ENCODE assay signal across 21 cellular contexts in the genomic region with DNA sequence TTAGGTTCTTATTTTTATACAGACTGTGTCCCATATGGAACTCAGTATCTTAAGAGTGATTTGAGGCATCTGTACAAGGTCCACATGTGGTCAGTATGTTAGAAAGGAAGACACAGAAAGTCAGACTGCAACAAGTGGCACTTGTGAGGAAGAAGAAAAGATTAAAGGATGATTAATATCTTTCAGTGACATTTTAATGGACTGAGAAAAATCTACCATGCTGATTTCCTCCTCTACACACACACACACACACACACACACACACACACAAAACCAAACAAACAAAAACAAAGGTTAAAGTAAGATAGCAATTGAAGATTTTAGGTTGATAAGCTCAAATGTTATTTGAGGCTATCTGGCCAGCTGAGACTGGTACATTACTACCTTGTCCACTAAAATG.
"Had no signal": no experiment of that assay in that cellular context is flagged by ENCODE, and none has a peak within 500 bp of the region (broad histone marks: within the 10 kb centered on the region; RNA-seq: fewer than 3 reads in every experiment).

No MANE protein-coding gene starts in this region.

- H2AFZ ChIP-seq: hepatocyte had no signal

- H3K79me2 ChIP-seq: hepatocyte had no signal

- H3K27ac ChIP-seq: colonic mucosa, foreskin keratinocyte, hepatocyte, neutrophil, psoas muscle, right lobe of liver, spleen, testis, transverse colon had no signal

- H3K9me3 ChIP-seq: colonic mucosa, neutrophil, psoas muscle, right lobe of liver, spleen, testis, transverse colon had no signal

- H3K36me3 ChIP-seq: colonic mucosa, neutrophil, right lobe of liver, spleen, transverse colon had no signal

- H3K4me1 ChIP-seq: colonic mucosa, foreskin keratinocyte, psoas muscle, right lobe of liver, spleen, testis, transverse colon had no signal

- H3K4me3 ChIP-seq: colonic mucosa, hepatocyte, psoas muscle, right lobe of liver, spleen, testis, transverse colon had no signal

- DNase-seq: colonic mucosa; effector CD4-positive, alpha-beta T cell; endodermal cell; erythroblast; foreskin keratinocyte; head of caudate nucleus; left colon; naive thymus-derived CD4-positive, alpha-beta T cell; psoas muscle; retina; right lobe of liver; spleen; stimulated activated CD4-positive, alpha-beta T cell treated with anti-CD3 and anti-CD28 coated beads, Interleukin-15, amount 100 ng/mL, for 24 hours; stimulated activated CD4-positive, alpha-beta T cell treated with anti-CD3 and anti-CD28 coated beads, Interleukin-1b, Interleukin-23, amount 100 ng/mL, for 48 hours; stimulated activated CD4-positive, alpha-beta T cell treated with anti-CD3 and anti-CD28 coated beads, Interleukin-4, amount 100 ng/mL, for 24 hours; stimulated activated naive B cell treated with anti-CD40 and anti-IgM and Interleukin-4, amounts not matched to agents 10 μg/mL and 1 μg/mL and 100 μg/mL, for 72 hours; stimulated activated naive CD8-positive, alpha-beta T cell treated with anti-CD3 and anti-CD28 coated beads, Interleukin-15, amount 100 ng/mL, for 72 hours; testis; transverse colon had no signal

- H3K4me2 ChIP-seq: hepatocyte had no signal

- H3K27me3 ChIP-seq: colonic mucosa, foreskin keratinocyte, hepatocyte, neutrophil, right lobe of liver, spleen, testis, transverse colon had no signal
